18 cellular contexts compared by ENCODE assay signal in genomic region chr1:97245682-97246081, GRCh38.
DNase-seq lines count a peak whose midpoint lies in the region; ATAC-seq and TF ChIP-seq lines count a peak whose summit lies in the region.
"Had no signal": no experiment of that assay in that cellular context is flagged by ENCODE, and none has a peak within 500 bp of the region (broad histone marks: within the 10 kb centered on the region; RNA-seq: fewer than 3 reads in every experiment).

No MANE protein-coding gene starts in this region.

- H3K36me3 Mint-ChIP-seq in activated T-helper 17 cell treated with anti-CD3 and anti-CD28 coated beads, Interleukin-2, amount 50 U/mL, for 72 hours (ENCODE audit: low read depth), result peaks cover 12% of the 10 kb centered on the region
- H3K36me3 Mint-ChIP-seq: type B pancreatic cell had no signal

- ATAC-seq in activated T-helper 17 cell treated with anti-CD3 and anti-CD28 coated beads, Interleukin-2, amount 50 U/mL, for 72 hours (replicated peaks), result no peak
- no peak for ATAC-seq in GM21526 (IDR thresholded peaks at IDR 0.05; ENCODE audit: low FRiP score, unreplicated experiment)
- ATAC-seq: activated T-cell treated with anti-CD3 and anti-CD28 coated beads, Interleukin-2, amount 50 U/mL, for 4 hours had no signal

- peak overlapping the region in 26 of 59 donors; percentile 0 to 46 (median 14) for H3K4me3 ChIP-seq in dorsolateral prefrontal cortex
- H3K4me3 ChIP-seq: adrenal gland, SJSA1 had no signal

- TF ChIP-seq CTCF in dorsolateral prefrontal cortex (IDR thresholded peaks at IDR 0.05 in 54 of 56, conservative IDR thresholded peaks at IDR 0.05 in 2 of 56; ENCODE audit: low read depth in 1 of 56, partially characterized antibody in 56 of 56), result no peak

- H3K27ac Mint-ChIP-seq in activated T-helper 17 cell treated with anti-CD3 and anti-CD28 coated beads, Interleukin-2, amount 50 U/mL, for 72 hours, result no peak overlapping the region
- H3K27ac Mint-ChIP-seq: type B pancreatic cell had no signal

- peak; percentile 21 for DNase-seq in NCI-H2227 (lab: John Stamatoyannopoulos, UW; ENCODE audit: unreplicated experiment)
- no peak for DNase-seq in NCI-H2227 treated with DMSO at 0.1 percent for 48 hours (lab: John Stamatoyannopoulos, UW)
- peak in 1 of 10 donors; percentile 14 for DNase-seq in dorsolateral prefrontal cortex
- peak; percentile 26 to 32 for DNase-seq in lung microvascular endothelial cell (ENCODE audit: low read depth in 2 of 2)
- DNase-seq in HuH-7 (ENCODE audit: low spot score), result no peak
- DNase-seq: ACHN; activated CD4-positive, alpha-beta T cell treated with anti-CD3 and anti-CD28 coated beads, Interleukin-2, amount 50 U/mL, for 1 hour; activated T-cell treated with anti-CD3 and anti-CD28 coated beads, Interleukin-2, amount 50 U/mL, for 4 hours; adrenal gland; midbrain; NCI-H2171; stimulated activated CD4-positive, alpha-beta T cell treated with anti-CD3 and anti-CD28 coated beads, Interleukin-2, amount 100 ng/mL, for 24 hours; T-helper 9 cell had no signal

- no peaks in the 10 kb centered on the region for H3K27me3 Mint-ChIP-seq in activated T-helper 17 cell treated with anti-CD3 and anti-CD28 coated beads, Interleukin-2, amount 50 U/mL, for 72 hours
- H3K27me3 Mint-ChIP-seq: type B pancreatic cell had no signal

- no peaks in the 10 kb centered on the region for H3K27me3 ChIP-seq in dorsolateral prefrontal cortex
- H3K27me3 ChIP-seq: adrenal gland, SJSA1 had no signal

- H3K27ac ChIP-seq in dorsolateral prefrontal cortex (peak overlapping the region in 36 of 59 donors; percentile 1 to 67 (median 42)), temporal lobe (ENCODE audit: low read depth, low read length) (peak overlapping the region; percentile 27)
- H3K27ac ChIP-seq: adrenal gland, SJSA1 had no signal

- intact Hi-C loops in dorsolateral prefrontal cortex (cut with DNase I), result loop anchor here in 1 of 2 donors (10.0 kb wide), 1 partner anchor 809 kb away; no protein-coding TSS in a partner anchor

- no peaks in the 10 kb centered on the region for H3K4me1 Mint-ChIP-seq in activated T-helper 17 cell treated with anti-CD3 and anti-CD28 coated beads, Interleukin-2, amount 50 U/mL, for 72 hours

- no peak overlapping the region for H3K4me3 Mint-ChIP-seq in activated T-helper 17 cell treated with anti-CD3 and anti-CD28 coated beads, Interleukin-2, amount 50 U/mL, for 72 hours
- H3K4me3 Mint-ChIP-seq: activated T-cell treated with anti-CD3 and anti-CD28 coated beads, Interleukin-2, amount 50 U/mL, for 4 hours; type B pancreatic cell had no signal

- H3K9me3 Mint-ChIP-seq in activated T-helper 17 cell treated with anti-CD3 and anti-CD28 coated beads, Interleukin-2, amount 50 U/mL, for 72 hours, result peaks cover 4% of the 10 kb centered on the region

Comparison
In these comparisons a context has a peak if more than half of its experiments do, and no peak if none do; other contexts are left out.
1. DNase-seq: peak in NCI-H2227 (single experiment) and lung microvascular endothelial cell (2 of 2); none in NCI-H2227 treated with DMSO at 0.1 percent for 48 hours (single experiment) and HuH-7 (single experiment).